In the genomic region with DNA sequence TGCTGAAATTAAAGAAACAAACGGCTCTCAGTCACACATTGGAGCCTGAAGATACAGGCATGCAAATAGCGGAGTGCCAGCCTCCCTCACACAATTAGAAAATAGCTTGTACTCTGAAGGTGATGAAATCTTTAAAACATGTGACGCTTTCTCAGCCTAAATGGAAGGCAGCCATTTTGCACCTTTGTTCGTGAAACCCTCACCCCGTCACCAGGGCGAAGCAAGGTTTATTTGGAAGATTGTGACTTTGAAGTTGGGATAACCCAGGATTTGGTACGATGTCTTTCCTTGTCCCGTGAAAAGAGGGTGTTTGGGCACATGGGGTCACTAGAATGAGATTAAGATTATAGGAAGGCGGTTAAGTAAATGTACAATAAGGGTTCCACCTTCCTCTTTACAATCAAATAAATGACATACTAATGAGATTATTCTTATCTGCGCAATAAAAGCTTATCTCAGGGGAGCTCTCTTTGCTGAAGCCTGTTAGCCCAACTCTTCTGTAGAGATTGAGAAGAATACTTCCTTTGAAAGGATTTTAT, we compare ENCODE assay signal across 1 cellular context.
TF ChIP-seq lines count a peak whose summit lies in the region.

No MANE protein-coding gene starts in this region.

TF ChIP-seq in WTC11, 78 proteins besides CTCF, POLR2A, EP300 and RAD21 (continued from another document):
- TF ChIP-seq, protein P1, sequence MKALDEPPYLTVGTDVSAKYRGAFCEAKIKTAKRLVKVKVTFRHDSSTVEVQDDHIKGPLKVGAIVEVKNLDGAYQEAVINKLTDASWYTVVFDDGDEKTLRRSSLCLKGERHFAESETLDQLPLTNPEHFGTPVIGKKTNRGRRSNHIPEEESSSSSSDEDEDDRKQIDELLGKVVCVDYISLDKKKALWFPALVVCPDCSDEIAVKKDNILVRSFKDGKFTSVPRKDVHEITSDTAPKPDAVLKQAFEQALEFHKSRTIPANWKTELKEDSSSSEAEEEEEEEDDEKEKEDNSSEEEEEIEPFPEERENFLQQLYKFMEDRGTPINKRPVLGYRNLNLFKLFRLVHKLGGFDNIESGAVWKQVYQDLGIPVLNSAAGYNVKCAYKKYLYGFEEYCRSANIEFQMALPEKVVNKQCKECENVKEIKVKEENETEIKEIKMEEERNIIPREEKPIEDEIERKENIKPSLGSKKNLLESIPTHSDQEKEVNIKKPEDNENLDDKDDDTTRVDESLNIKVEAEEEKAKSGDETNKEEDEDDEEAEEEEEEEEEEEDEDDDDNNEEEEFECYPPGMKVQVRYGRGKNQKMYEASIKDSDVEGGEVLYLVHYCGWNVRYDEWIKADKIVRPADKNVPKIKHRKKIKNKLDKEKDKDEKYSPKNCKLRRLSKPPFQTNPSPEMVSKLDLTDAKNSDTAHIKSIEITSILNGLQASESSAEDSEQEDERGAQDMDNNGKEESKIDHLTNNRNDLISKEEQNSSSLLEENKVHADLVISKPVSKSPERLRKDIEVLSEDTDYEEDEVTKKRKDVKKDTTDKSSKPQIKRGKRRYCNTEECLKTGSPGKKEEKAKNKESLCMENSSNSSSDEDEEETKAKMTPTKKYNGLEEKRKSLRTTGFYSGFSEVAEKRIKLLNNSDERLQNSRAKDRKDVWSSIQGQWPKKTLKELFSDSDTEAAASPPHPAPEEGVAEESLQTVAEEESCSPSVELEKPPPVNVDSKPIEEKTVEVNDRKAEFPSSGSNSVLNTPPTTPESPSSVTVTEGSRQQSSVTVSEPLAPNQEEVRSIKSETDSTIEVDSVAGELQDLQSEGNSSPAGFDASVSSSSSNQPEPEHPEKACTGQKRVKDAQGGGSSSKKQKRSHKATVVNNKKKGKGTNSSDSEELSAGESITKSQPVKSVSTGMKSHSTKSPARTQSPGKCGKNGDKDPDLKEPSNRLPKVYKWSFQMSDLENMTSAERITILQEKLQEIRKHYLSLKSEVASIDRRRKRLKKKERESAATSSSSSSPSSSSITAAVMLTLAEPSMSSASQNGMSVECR (CRISPR knock-in tag; IDR thresholded peaks at IDR 0.05; ENCODE audit: borderline replicate concordance), result no peak
- TF ChIP-seq ZNF671 (CRISPR knock-in tag; IDR thresholded peaks at IDR 0.05), result no peak
- no peak for TF ChIP-seq ZNF317 (CRISPR knock-in tag; IDR thresholded peaks at IDR 0.05; ENCODE audit: borderline replicate concordance, low read depth)
- TF ChIP-seq KAT7 (CRISPR knock-in tag; IDR thresholded peaks at IDR 0.05; ENCODE audit: borderline replicate concordance), result no peak
- TF ChIP-seq NFE2L1 (CRISPR knock-in tag; IDR thresholded peaks at IDR 0.05), result no peak
- no peak for TF ChIP-seq PRRX2 (CRISPR knock-in tag; IDR thresholded peaks at IDR 0.05)
TF ChIP-seq in WTC11: peak in this region for 0.
